Comparison of ENCODE assay signal across 18 cellular contexts in genomic region chr3:57046120-57046519, GRCh38. TPM values are rescaled to one million over a fixed set of nuclear protein-coding genes. Genes with fewer than 3 reads are reported as not detected.
A peak's percentile ranks its signal among the peaks of the same experiment; 100 is the strongest.
DNase-seq lines count a peak whose midpoint lies in the region; TF ChIP-seq lines count a peak whose summit lies in the region.
"Had no signal": no experiment of that assay in that cellular context is flagged by ENCODE, and none has a peak within 500 bp of the region (broad histone marks: within the 10 kb centered on the region; RNA-seq: fewer than 3 reads in every experiment).

No MANE protein-coding gene starts in this region.

- H3K4me3 ChIP-seq in OCI-LY3 (ENCODE audit: low read length): no peak overlapping the region; the same call in 1 of the 2 replicates
- H3K4me3 ChIP-seq: A549, GM23248, HAP-1 had no signal

- peak overlapping the region in 1 of 3 experiments; percentile 22 for H3K4me3 Mint-ChIP-seq in nephron
- H3K4me3 Mint-ChIP-seq in activated CD4-positive, alpha-beta T cell treated with anti-CD3 and anti-CD28 coated beads, Interleukin-2, amount 10 ng/mL, durations not matched to agents 24 days and 14 days: no peak overlapping the region
- H3K4me3 Mint-ChIP-seq: CD14-positive monocyte; CD4-positive, alpha-beta memory T cell; IgD-negative memory B cell had no signal

- H3K36me3 ChIP-seq in OCI-LY3 (replicated peaks; ENCODE audit: low read depth, low read length): no peaks in the 10 kb centered on the region
- H3K36me3 ChIP-seq: HAP-1 had no signal

- no peaks in the 10 kb centered on the region for H3K9me3 Mint-ChIP-seq in nephron
- H3K9me3 Mint-ChIP-seq in activated CD4-positive, alpha-beta T cell treated with anti-CD3 and anti-CD28 coated beads, Interleukin-2, amount 10 ng/mL, durations not matched to agents 24 days and 14 days: no peaks in the 10 kb centered on the region
- H3K9me3 Mint-ChIP-seq: CD4-positive, alpha-beta memory T cell; IgD-negative memory B cell had no signal

- no peak for TF ChIP-seq CTCF in OCI-LY3 (IDR thresholded peaks at IDR 0.05; ENCODE audit: low read depth, low read length)
- TF ChIP-seq CTCF in nephron (IDR thresholded peaks at IDR 0.05; ENCODE audit: unreplicated experiment in 3 of 3): no peak

- peak overlapping the region; percentile 12 to 97 (median 78) for H3K27ac Mint-ChIP-seq in nephron
- H3K27ac Mint-ChIP-seq in activated CD4-positive, alpha-beta T cell treated with anti-CD3 and anti-CD28 coated beads, Interleukin-2, amount 10 ng/mL, durations not matched to agents 24 days and 14 days: no peak overlapping the region
- H3K27ac Mint-ChIP-seq: IgD-negative memory B cell had no signal

- H3K4me2 ChIP-seq in OCI-LY3 (ENCODE audit: low read length): peak overlapping the region; percentile 60
- H3K4me2 ChIP-seq: A549 had no signal

- no peaks in the 10 kb centered on the region for H3K79me2 ChIP-seq in OCI-LY3 (ENCODE audit: low read length)

- DNase-seq in NCI-H1092 treated with DMSO at 0.1 percent for 48 hours (lab: John Stamatoyannopoulos, UW) (peak; percentile 41), NCI-H1092 (lab: John Stamatoyannopoulos, UW) (no peak), lung microvascular endothelial cell (ENCODE audit: low read depth in 2 of 2) (peak; percentile 14 to 29), T-helper 1 cell (no peak), iPS-NIHi7 (ENCODE audit: extremely low spot score) (no peak)
- no peak for DNase-seq in activated CD4-positive, alpha-beta T cell treated with anti-CD3 and anti-CD28 coated beads, Interleukin-2, amount 10 ng/mL, durations not matched to agents 24 days and 14 days
- DNase-seq: AML-193; Calu3; CD4-positive, alpha-beta memory T cell; GF-D8; GM23248 had no signal

- H3K27me3 ChIP-seq in OCI-LY3 (ENCODE audit: low read depth, low read length): no peaks in the 10 kb centered on the region

- H3K36me3 Mint-ChIP-seq in nephron (ENCODE audit: low read depth): peaks cover 3% of the 10 kb centered on the region
- H3K36me3 Mint-ChIP-seq in activated CD4-positive, alpha-beta T cell treated with anti-CD3 and anti-CD28 coated beads, Interleukin-2, amount 10 ng/mL, durations not matched to agents 24 days and 14 days (ENCODE audit: low read depth): no peaks in the 10 kb centered on the region
- H3K36me3 Mint-ChIP-seq: CD14-positive monocyte; CD4-positive, alpha-beta memory T cell; IgD-negative memory B cell had no signal

- intact Hi-C loops in activated CD4-positive, alpha-beta T cell treated with anti-CD3 and anti-CD28 coated beads, Interleukin-2, amount 10 ng/mL, durations not matched to agents 24 days and 14 days (cut with micrococcal nuclease): no loop called here

- no peaks in the 10 kb centered on the region for H3K9me3 ChIP-seq in OCI-LY3 (ENCODE audit: insufficient read depth, low read length)
- H3K9me3 ChIP-seq: A549, HAP-1 had no signal

- no peaks in the 10 kb centered on the region for H3K27me3 Mint-ChIP-seq in nephron (ENCODE audit: low read depth)
- peaks cover 9% of the 10 kb centered on the region for H3K27me3 Mint-ChIP-seq in activated CD4-positive, alpha-beta T cell treated with anti-CD3 and anti-CD28 coated beads, Interleukin-2, amount 10 ng/mL, durations not matched to agents 24 days and 14 days

- no peak overlapping the region for H3K27ac ChIP-seq in OCI-LY3 (ENCODE audit: low read length)
- H3K27ac ChIP-seq: 22Rv1, A549, GM23248 had no signal

- H4K20me1 ChIP-seq in OCI-LY3 (ENCODE audit: insufficient read depth, low read length): no peaks in the 10 kb centered on the region

- peak overlapping the region; percentile 17; the same call in 1 of the 2 replicates for H2AFZ ChIP-seq in OCI-LY3 (ENCODE audit: low read depth, low read length)
- H2AFZ ChIP-seq: GM23248 had no signal

- peaks cover 71% of the 10 kb centered on the region for H3K4me1 Mint-ChIP-seq in nephron
- no peaks in the 10 kb centered on the region for H3K4me1 Mint-ChIP-seq in activated CD4-positive, alpha-beta T cell treated with anti-CD3 and anti-CD28 coated beads, Interleukin-2, amount 10 ng/mL, durations not matched to agents 24 days and 14 days
- H3K4me1 Mint-ChIP-seq: CD4-positive, alpha-beta memory T cell had no signal

- H3K9ac ChIP-seq in OCI-LY3 (ENCODE audit: low read length): 0 out of 2 replicates have a peak overlapping the region, but pooled peaks have one; percentile 5
- H3K9ac ChIP-seq: GM23248 had no signal

- H3K4me1 ChIP-seq in OCI-LY3 (ENCODE audit: low read length): peaks cover 26% of the 10 kb centered on the region
- H3K4me1 ChIP-seq: A549 had no signal

RNA-seq across cellular contexts. Expression of gene SPATA12, which starts 14.3 kb away (rescaled TPM):
- 0.44 TPM in 1 of 2 replicates, not detected in the other for total RNA-seq in lung microvascular endothelial cell
- total RNA-seq in activated CD4-positive, alpha-beta T cell treated with anti-CD3 and anti-CD28 coated beads, Interleukin-2, amount 10 ng/mL, durations not matched to agents 24 days and 14 days: not detected in 2 replicates
- total RNA-seq: CD4-positive, alpha-beta memory T cell; GM23248 had no signal

Comparison
In these comparisons a context has a peak if more than half of its experiments do, and no peak if none do; other contexts are left out.
1. DNase-seq: peak in NCI-H1092 treated with DMSO at 0.1 percent for 48 hours (single experiment) and lung microvascular endothelial cell (2 of 2); none in NCI-H1092 (single experiment), T-helper 1 cell (0 of 5), iPS-NIHi7 (single experiment) and activated CD4-positive, alpha-beta T cell treated with anti-CD3 and anti-CD28 coated beads, Interleukin-2, amount 10 ng/mL, durations not matched to agents 24 days and 14 days (single experiment).